ENCODE assay signal across 1 cellular context in genomic region chr22:43213066-43213465, GRCh38.
TF ChIP-seq lines count a peak whose summit lies in the region.

No MANE protein-coding gene starts in this region.

TF ChIP-seq in HEK293, 187 proteins besides CTCF, POLR2A, EP300 and RAD21 (continued from another document):
- no peak for TF ChIP-seq ZNF747 (tag by site-specific recombination; IDR thresholded peaks at IDR 0.05)
TF ChIP-seq in HEK293: peak in this region for 8.
